In genomic region chr11:57345555-57346151, GRCh38 we compare ENCODE assay signal across 9 cellular contexts. TPM values are rescaled to one million over a fixed set of nuclear protein-coding genes. Genes with fewer than 3 reads are reported as not detected.
DNase-seq lines count a peak whose midpoint lies in the region; ATAC-seq and TF ChIP-seq lines count a peak whose summit lies in the region.
"Had no signal": no experiment of that assay in that cellular context is flagged by ENCODE, and none has a peak within 500 bp of the region (broad histone marks: within the 10 kb centered on the region; RNA-seq: fewer than 3 reads in every experiment).

No MANE protein-coding gene starts in this region.

- H3K9me3 Mint-ChIP-seq in mesothelial cell of epicardium, result no peaks in the 10 kb centered on the region

- no peaks in the 10 kb centered on the region for H3K36me3 Mint-ChIP-seq in mesothelial cell of epicardium

- peaks cover 3% of the 10 kb centered on the region for H3K27me3 Mint-ChIP-seq in mesothelial cell of epicardium (ENCODE audit: low read depth)

- ATAC-seq in GM18867 (IDR thresholded peaks at IDR 0.05; ENCODE audit: unreplicated experiment) (peak; percentile 75), HG03354 (IDR thresholded peaks at IDR 0.05; ENCODE audit: poor library complexity, severe bottlenecking, unreplicated experiment) (peak; percentile 79)

- no peak for DNase-seq in AG09319 (ENCODE audit: extremely low read depth, low read depth)
- DNase-seq in NCI-H446 treated with DMSO at 0.1 percent for 48 hours (lab: John Stamatoyannopoulos, UW), result peak; percentile 36
- peak; percentile 70 to 74 for DNase-seq in activated CD4-positive, alpha-beta T cell treated with anti-CD3 and anti-CD28 coated beads, Interleukin-2, amount 50 U/mL, for 4 hours
- peak; percentile 64 for DNase-seq in effector CD8-positive, alpha-beta T cell (lab: John Stamatoyannopoulos, UW)
- DNase-seq in mesothelial cell of epicardium (ENCODE audit: low spot score in 2 of 2, unreplicated experiment in 2 of 2), result peak; percentile 51 to 68
- DNase-seq in stimulated activated CD8-positive, alpha-beta memory T cell treated with anti-CD3 and anti-CD28 coated beads, Interleukin-7, amount 100 ng/mL, for 1 hour (ENCODE audit: low read depth in 2 of 2), result peak; percentile 40 to 60

- peak overlapping the region; percentile 50 for H3K27ac Mint-ChIP-seq in mesothelial cell of epicardium

- TF ChIP-seq CTCF in AG09319 (IDR thresholded peaks at IDR 0.05; ENCODE audit: low read depth, low read length) (peak; percentile 65), mesothelial cell of epicardium (IDR thresholded peaks at IDR 0.05; ENCODE audit: unreplicated experiment) (peak; percentile 79)

- peaks cover 21% of the 10 kb centered on the region for H3K4me1 Mint-ChIP-seq in mesothelial cell of epicardium

- no peak overlapping the region for H3K4me3 Mint-ChIP-seq in mesothelial cell of epicardium

RNA-seq across cellular contexts. Expression of gene P2RX3, which starts 7.5 kb away (rescaled TPM):
- total RNA-seq in mesothelial cell of epicardium, result 2.0 to 3.1 TPM (median 2.6 TPM) in 3 replicates
- total RNA-seq: temporal lobe had no signal

RNA-seq across cellular contexts. Expression of gene SSRP1, which starts 10.0 kb away (rescaled TPM):
- 106 to 110 TPM (median 108 TPM) in 3 replicates for total RNA-seq in mesothelial cell of epicardium

RNA-seq across cellular contexts. Expression of gene TNKS1BP1, which starts 20.9 kb away (rescaled TPM):
- 201 to 216 TPM (median 216 TPM) in 3 replicates for total RNA-seq in mesothelial cell of epicardium

RNA-seq across cellular contexts. Expression of gene PRG3, which starts 35.3 kb away (rescaled TPM):
- total RNA-seq in mesothelial cell of epicardium, result not detected in 3 replicates
- total RNA-seq: temporal lobe had no signal

RNA-seq across cellular contexts. Expression of gene PRG2, which starts 44.8 kb away (rescaled TPM):
- 0.27 TPM in 1 of 3 replicates, not detected in the others for total RNA-seq in mesothelial cell of epicardium
- total RNA-seq: temporal lobe had no signal
